15 cellular contexts compared by ENCODE assay signal in genomic region chr21:36902793-36903192, GRCh38.
A peak's percentile ranks its signal among the peaks of the same experiment; 100 is the strongest.
DNase-seq lines count a peak whose midpoint lies in the region; ATAC-seq and TF ChIP-seq lines count a peak whose summit lies in the region.
"Had no signal": no experiment of that assay in that cellular context is flagged by ENCODE, and none has a peak within 500 bp of the region (broad histone marks: within the 10 kb centered on the region; RNA-seq: fewer than 3 reads in every experiment).

No MANE protein-coding gene starts in this region.

- TF ChIP-seq POLR2A in tibial nerve (IDR thresholded peaks at IDR 0.05): no peak

- peak; percentile 10 for DNase-seq in Caki2 (ENCODE audit: low read depth)
- DNase-seq in kidney glomerular epithelial cell (lab: John Stamatoyannopoulos, UW): peak; percentile 12
- DNase-seq in tibial nerve (ENCODE audit: low spot score in 2 of 2): no peak
- no peak for DNase-seq in SIG-M5 treated with dmso at 0.1 percent for 504 hours (lab: John Stamatoyannopoulos, UW; ENCODE audit: unreplicated experiment)
- DNase-seq in activated gamma-delta T cell treated with Interleukin-2 at 50 U/mL for 16 hours: no peak
- DNase-seq: activated naive CD4-positive, alpha-beta T cell treated with anti-CD3 and anti-CD28 coated beads, Interleukin-2, amount 10 ng/mL, durations not matched to agents 7 days and 5 days; esophagus squamous epithelium; NCI-H1092 treated with DMSO at 0.1 percent for 48 hours; stimulated activated CD4-positive, alpha-beta T cell treated with anti-CD3 and anti-CD28 coated beads, Interleukin-4, amount 100 ng/mL, for 4 hours had no signal

- TF ChIP-seq EP300 in tibial nerve (IDR thresholded peaks at IDR 0.05): no peak

- peaks cover 38% of the 10 kb centered on the region for H3K4me1 Mint-ChIP-seq in activated T-helper 17 cell treated with anti-CD3 and anti-CD28 coated beads, Interleukin-2, amount 50 U/mL, for 72 hours
- H3K4me1 Mint-ChIP-seq: activated naive CD4-positive, alpha-beta T cell treated with anti-CD3 and anti-CD28 coated beads, Interleukin-2, amount 10 ng/mL, durations not matched to agents 7 days and 5 days had no signal

- in situ Hi-C loops in Caki2 (cut with HindIII; ENCODE audit: low pct_unique_long_range_greater_than_20kb, low sequenced_read_pairs): no loop called here

- CTCF ChIA-PET in HEK293 (lab: Yijun Ruan, JAX): interaction anchor here (1.9 kb wide), 1 partner anchor 15 kb away, joined by 10 read pairs; no protein-coding TSS in a partner anchor

- H3K27ac Mint-ChIP-seq in activated T-helper 17 cell treated with anti-CD3 and anti-CD28 coated beads, Interleukin-2, amount 50 U/mL, for 72 hours: peak overlapping the region; percentile 91
- H3K27ac Mint-ChIP-seq: activated naive CD4-positive, alpha-beta T cell treated with anti-CD3 and anti-CD28 coated beads, Interleukin-2, amount 10 ng/mL, durations not matched to agents 7 days and 5 days had no signal

- H3K27me3 Mint-ChIP-seq in activated T-helper 17 cell treated with anti-CD3 and anti-CD28 coated beads, Interleukin-2, amount 50 U/mL, for 72 hours: no peaks in the 10 kb centered on the region
- H3K27me3 Mint-ChIP-seq: activated naive CD4-positive, alpha-beta T cell treated with anti-CD3 and anti-CD28 coated beads, Interleukin-2, amount 10 ng/mL, durations not matched to agents 7 days and 5 days had no signal

- POLR2A ChIA-PET in HEK293 (lab: Yijun Ruan, JAX): interaction anchor here (0.6 kb wide), 1 partner anchor 9 kb away, joined by 3 read pairs; no protein-coding TSS in a partner anchor

- H3K36me3 ChIP-seq in HEK293 (ENCODE audit: control insufficient read depth in 2 of 2, insufficient read depth in 1 of 2, low read length in 2 of 2): no peaks in the 10 kb centered on the region
- H3K36me3 ChIP-seq in tibial nerve: peaks cover 0 to 11% (median 0%) of the 10 kb centered on the region in 3 donors
- H3K36me3 ChIP-seq: thoracic aorta had no signal

- H3K27ac ChIP-seq in HEK293 (ENCODE audit: extremely low read depth, low read depth, low read length) (no peak overlapping the region), tibial nerve (no peak overlapping the region)
- H3K27ac ChIP-seq: BLaER1, esophagus squamous epithelium, hepatocyte, RWPE1, thoracic aorta had no signal

- H3K4me3 ChIP-seq in HEK293 (ENCODE audit: low read depth, low read length): no peak overlapping the region
- H3K4me3 ChIP-seq in tibial nerve: no peak overlapping the region
- H3K4me3 ChIP-seq: BLaER1, esophagus squamous epithelium, hepatocyte, thoracic aorta had no signal

- no peak for TF ChIP-seq CTCF in HEK293 (tag by site-specific recombination; IDR thresholded peaks at IDR 0.05)
- TF ChIP-seq CTCF in tibial nerve (IDR thresholded peaks at IDR 0.05): no peak

- peak; percentile 92 for ATAC-seq in activated T-helper 17 cell treated with anti-CD3 and anti-CD28 coated beads, Interleukin-2, amount 50 U/mL, for 72 hours (replicated peaks)

- no peaks in the 10 kb centered on the region for H3K4me1 ChIP-seq in HEK293 (ENCODE audit: control insufficient read depth, insufficient read depth, low read length)
- no peaks in the 10 kb centered on the region for H3K4me1 ChIP-seq in tibial nerve
- H3K4me1 ChIP-seq: BLaER1, esophagus squamous epithelium had no signal

- WGBS in tibial nerve, 2 donors: 77 to 81% methylated on average over 5 of the region's 5 CpGs

- peaks cover 8% of the 10 kb centered on the region for H3K9me3 Mint-ChIP-seq in activated T-helper 17 cell treated with anti-CD3 and anti-CD28 coated beads, Interleukin-2, amount 50 U/mL, for 72 hours
- H3K9me3 Mint-ChIP-seq: activated naive CD4-positive, alpha-beta T cell treated with anti-CD3 and anti-CD28 coated beads, Interleukin-2, amount 10 ng/mL, durations not matched to agents 7 days and 5 days had no signal

- no peaks in the 10 kb centered on the region for H3K27me3 ChIP-seq in tibial nerve
- H3K27me3 ChIP-seq: BLaER1, esophagus squamous epithelium, hepatocyte had no signal

- H3K4me3 Mint-ChIP-seq in activated T-helper 17 cell treated with anti-CD3 and anti-CD28 coated beads, Interleukin-2, amount 50 U/mL, for 72 hours: peak overlapping the region; percentile 57
- H3K4me3 Mint-ChIP-seq: activated naive CD4-positive, alpha-beta T cell treated with anti-CD3 and anti-CD28 coated beads, Interleukin-2, amount 10 ng/mL, durations not matched to agents 7 days and 5 days had no signal

- H3K9me3 ChIP-seq in HEK293 (ENCODE audit: control insufficient read depth, insufficient read depth, low read depth, low read length) (no peaks in the 10 kb centered on the region), tibial nerve (no peaks in the 10 kb centered on the region)
- H3K9me3 ChIP-seq: BLaER1, esophagus squamous epithelium, thoracic aorta had no signal

- peaks cover 15% of the 10 kb centered on the region for H3K36me3 Mint-ChIP-seq in activated T-helper 17 cell treated with anti-CD3 and anti-CD28 coated beads, Interleukin-2, amount 50 U/mL, for 72 hours (ENCODE audit: low read depth)
- H3K36me3 Mint-ChIP-seq: activated naive CD4-positive, alpha-beta T cell treated with anti-CD3 and anti-CD28 coated beads, Interleukin-2, amount 10 ng/mL, durations not matched to agents 7 days and 5 days had no signal

TF ChIP-seq in HEK293, 187 proteins besides CTCF, POLR2A, EP300 and RAD21:
- TF ChIP-seq REST (tag by site-specific recombination; IDR thresholded peaks at IDR 0.05): peak; percentile 87
- TF ChIP-seq ZNF664 (tag by site-specific recombination; IDR thresholded peaks at IDR 0.05): no peak

Comparison
In these comparisons a context has a peak if more than half of its experiments do, and no peak if none do; other contexts are left out.
1. DNase-seq: peak in Caki2 (single experiment) and kidney glomerular epithelial cell (single experiment); none in tibial nerve (0 of 2), SIG-M5 treated with dmso at 0.1 percent for 504 hours (single experiment) and activated gamma-delta T cell treated with Interleukin-2 at 50 U/mL for 16 hours (single experiment).